In genomic region chr10:50550291-50550839, GRCh38 we compare ENCODE assay signal across 1 cellular context.
A peak's percentile ranks its signal among the peaks of the same experiment; 100 is the strongest.
TF ChIP-seq lines count a peak whose summit lies in the region.

No MANE protein-coding gene starts in this region.

TF ChIP-seq in K562, 482 proteins besides CTCF, POLR2A, EP300 and RAD21 (continued from another document and continues in another):
- TF ChIP-seq HNRNPUL1 (IDR thresholded peaks at IDR 0.05; ENCODE audit: low read length) (no peak), HSF4 (CRISPR knock-in tag; IDR thresholded peaks at IDR 0.05; ENCODE audit: borderline replicate concordance) (0 out of 2 replicates have a peak, but pooled peaks have one; percentile 56), KDM1A (IDR thresholded peaks at IDR 0.05) (peak; percentile 100), ZNF707 (CRISPR knock-in tag; conservative IDR thresholded peaks at IDR 0.05) (no peak), PREB (CRISPR knock-in tag; IDR thresholded peaks at IDR 0.05) (0 out of 2 replicates have a peak, but pooled peaks have one; percentile 79), SP1 (CRISPR knock-in tag; IDR thresholded peaks at IDR 0.05) (0 out of 2 replicates have a peak, but pooled peaks have one; percentile 53), CREB1 (IDR thresholded peaks at IDR 0.05) (peak; percentile 90), CREB1 (CRISPR knock-in tag; IDR thresholded peaks at IDR 0.05) (no peak; the same call in 1 of the 2 replicates), CEBPB (tag; IDR thresholded peaks at IDR 0.05) (peak; percentile 96), ATF4 (CRISPR knock-in tag; IDR thresholded peaks at IDR 0.05) (peak; percentile 67; the same call in 1 of the 2 replicates), SLC30A9 (CRISPR knock-in tag; IDR thresholded peaks at IDR 0.05) (no peak), AFF1 (IDR thresholded peaks at IDR 0.05; ENCODE audit: low read depth in 1 of 2, partially characterized antibody in 2 of 2) (peak; percentile 59 to 94), RAD51 (IDR thresholded peaks at IDR 0.05; ENCODE audit: borderline replicate concordance, low read depth) (peak; percentile 69; the same call in 1 of the 2 replicates), PHF21A (IDR thresholded peaks at IDR 0.05; ENCODE audit: borderline replicate concordance, low read depth) (peak; percentile 96; the same call in 1 of the 2 replicates), ZNF586 (CRISPR knock-in tag; conservative IDR thresholded peaks at IDR 0.05) (no peak), YY1 (IDR thresholded peaks at IDR 0.05; ENCODE audit: borderline replicate concordance in 1 of 3, control insufficient read depth in 1 of 3, extremely low read depth in 1 of 3, insufficient read depth in 3 of 3, insufficient read length in 1 of 3, insufficient replicate concordance in 2 of 3, low read depth in 1 of 3, low read length in 2 of 3) (peak in 1 of 3 experiments; percentile 22), ZNF316 (IDR thresholded peaks at IDR 0.05) (peak; percentile 84), ZZZ3 (IDR thresholded peaks at IDR 0.05) (peak; percentile 59; the same call in 1 of the 2 replicates), IRF9 (tag; IDR thresholded peaks at IDR 0.05) (peak; percentile 61; the same call in 1 of the 2 replicates), CCAR2 (IDR thresholded peaks at IDR 0.05; ENCODE audit: low read depth, low read length) (no peak), DPF2 (IDR thresholded peaks at IDR 0.05) (peak; percentile 100), ARID2 (IDR thresholded peaks at IDR 0.05) (0 out of 2 replicates have a peak, but pooled peaks have one; percentile 49), MYNN (IDR thresholded peaks at IDR 0.05) (peak; percentile 96), MYNN (CRISPR knock-in tag; IDR thresholded peaks at IDR 0.05) (no peak), ZNF766 (CRISPR knock-in tag; conservative IDR thresholded peaks at IDR 0.05) (peak; percentile 95), TAF9B (IDR thresholded peaks at IDR 0.05; ENCODE audit: partially characterized antibody) (peak; percentile 83), STAT6 (CRISPR knock-in tag; IDR thresholded peaks at IDR 0.05) (no peak), ZNF57 (CRISPR knock-in tag; IDR thresholded peaks at IDR 0.05) (0 out of 2 replicates have a peak, but pooled peaks have one; percentile 31), RBM25 (IDR thresholded peaks at IDR 0.05; ENCODE audit: low read depth, low read length, severe bottlenecking) (no peak), DEAF1 (CRISPR knock-in tag; IDR thresholded peaks at IDR 0.05) (no peak), SMARCA4 (IDR thresholded peaks at IDR 0.05) (peak; percentile 100), SRF (CRISPR knock-in tag; IDR thresholded peaks at IDR 0.05) (peak in 1 of 2 experiments; percentile 60; a peak in 1 of 4 replicates), CXXC5 (CRISPR knock-in tag; IDR thresholded peaks at IDR 0.05) (peak; percentile 98), CBFA2T3 (IDR thresholded peaks at IDR 0.05) (peak; percentile 100), MEF2D (tag; conservative IDR thresholded peaks at IDR 0.05; ENCODE audit: low read depth) (peak; percentile 84), ZNF644 (tag; IDR thresholded peaks at IDR 0.05; ENCODE audit: low read depth) (peak; percentile 98), EHMT2 (IDR thresholded peaks at IDR 0.05) (peak; percentile 95), TEAD4 (IDR thresholded peaks at IDR 0.05; ENCODE audit: low read length) (peak; percentile 100), TEAD4 (CRISPR knock-in tag; IDR thresholded peaks at IDR 0.05; ENCODE audit: borderline replicate concordance) (0 out of 2 replicates have a peak, but pooled peaks have one; percentile 30), KAT2B (IDR thresholded peaks at IDR 0.05; ENCODE audit: low read depth, low read length) (no peak), POLR2AphosphoS5 (IDR thresholded peaks at IDR 0.05; ENCODE audit: control insufficient read depth, insufficient read depth, low read depth, low read length) (peak; percentile 100)
- TF ChIP-seq, protein P1, sequence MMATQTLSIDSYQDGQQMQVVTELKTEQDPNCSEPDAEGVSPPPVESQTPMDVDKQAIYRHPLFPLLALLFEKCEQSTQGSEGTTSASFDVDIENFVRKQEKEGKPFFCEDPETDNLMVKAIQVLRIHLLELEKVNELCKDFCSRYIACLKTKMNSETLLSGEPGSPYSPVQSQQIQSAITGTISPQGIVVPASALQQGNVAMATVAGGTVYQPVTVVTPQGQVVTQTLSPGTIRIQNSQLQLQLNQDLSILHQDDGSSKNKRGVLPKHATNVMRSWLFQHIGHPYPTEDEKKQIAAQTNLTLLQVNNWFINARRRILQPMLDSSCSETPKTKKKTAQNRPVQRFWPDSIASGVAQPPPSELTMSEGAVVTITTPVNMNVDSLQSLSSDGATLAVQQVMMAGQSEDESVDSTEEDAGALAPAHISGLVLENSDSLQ (IDR thresholded peaks at IDR 0.05): peak; percentile 61
- TF ChIP-seq, protein P2, sequence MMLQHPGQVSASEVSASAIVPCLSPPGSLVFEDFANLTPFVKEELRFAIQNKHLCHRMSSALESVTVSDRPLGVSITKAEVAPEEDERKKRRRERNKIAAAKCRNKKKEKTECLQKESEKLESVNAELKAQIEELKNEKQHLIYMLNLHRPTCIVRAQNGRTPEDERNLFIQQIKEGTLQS (IDR thresholded peaks at IDR 0.05): peak; percentile 75
- TF ChIP-seq, protein P2 (CRISPR knock-in tag; conservative IDR thresholded peaks at IDR 0.05): no peak; the same call in 1 of the 2 replicates
- TF ChIP-seq, protein P3, sequence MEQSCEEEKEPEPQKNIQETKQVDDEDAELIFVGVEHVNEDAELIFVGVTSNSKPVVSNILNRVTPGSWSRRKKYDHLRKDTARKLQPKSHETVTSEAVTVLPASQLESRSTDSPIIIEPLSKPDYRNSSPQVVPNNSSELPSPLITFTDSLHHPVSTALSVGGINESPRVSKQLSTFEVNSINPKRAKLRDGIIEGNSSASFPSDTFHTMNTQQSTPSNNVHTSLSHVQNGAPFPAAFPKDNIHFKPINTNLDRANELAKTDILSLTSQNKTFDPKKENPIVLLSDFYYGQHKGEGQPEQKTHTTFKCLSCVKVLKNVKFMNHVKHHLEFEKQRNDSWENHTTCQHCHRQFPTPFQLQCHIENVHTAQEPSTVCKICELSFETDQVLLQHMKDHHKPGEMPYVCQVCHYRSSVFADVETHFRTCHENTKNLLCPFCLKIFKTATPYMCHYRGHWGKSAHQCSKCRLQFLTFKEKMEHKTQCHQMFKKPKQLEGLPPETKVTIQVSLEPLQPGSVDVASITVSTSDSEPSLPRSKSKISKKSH (CRISPR knock-in tag; IDR thresholded peaks at IDR 0.05): no peak
